Comparison of ENCODE assay signal across 24 cellular contexts in genomic region chrX:47489507-47490275, GRCh38.
"Had no signal": no experiment of that assay in that cellular context is flagged by ENCODE, and none has a peak within 500 bp of the region (broad histone marks: within the 10 kb centered on the region; RNA-seq: fewer than 3 reads in every experiment).

No MANE protein-coding gene starts in this region.

- H3K27me3 Mint-ChIP-seq: naive thymus-derived CD4-positive, alpha-beta T cell had no signal

- DNase-seq: dermis blood vessel endothelial cell; endodermal cell; erythroblast; foreskin keratinocyte; head of caudate nucleus; hypothalamus; kidney glomerular epithelial cell; left lung; mesenchymal stem cell; midbrain; naive thymus-derived CD4-positive, alpha-beta T cell; nephron progenitor cell; spleen; stimulated activated CD4-positive, alpha-beta T cell treated with anti-CD3 and anti-CD28 coated beads, Interleukin-15, amount 100 ng/mL, for 24 hours; stimulated activated CD4-positive, alpha-beta T cell treated with anti-CD3 and anti-CD28 coated beads, Interleukin-1b, Interleukin-23, amount 100 ng/mL, for 48 hours; stimulated activated CD4-positive, alpha-beta T cell treated with anti-CD3 and anti-CD28 coated beads, Interleukin-4, amount 100 ng/mL, for 4 hours; stimulated activated naive CD4-positive, alpha-beta T cell; stomach; substantia nigra; transverse colon had no signal

- H3K4me3 Mint-ChIP-seq: endodermal cell; naive thymus-derived CD4-positive, alpha-beta T cell; nephron progenitor cell had no signal

- H3K27me3 ChIP-seq: cardiac muscle cell, colonic mucosa, foreskin keratinocyte, left lung, spleen, stomach, transverse colon had no signal

- H3K27ac Mint-ChIP-seq: endodermal cell, nephron progenitor cell had no signal

- H3K4me1 ChIP-seq: colonic mucosa, foreskin keratinocyte had no signal

- H3K9me3 ChIP-seq: colonic mucosa, left lung, thoracic aorta, transverse colon had no signal

- H3K27ac ChIP-seq: cardiac muscle cell, colonic mucosa, foreskin keratinocyte, left lung, spleen, stomach, thoracic aorta, transverse colon had no signal

- H3K4me3 ChIP-seq: cardiac muscle cell, colonic mucosa, left lung, lung, spleen, stomach, thoracic aorta, transverse colon had no signal

- ATAC-seq: foreskin keratinocyte; left lung; naive thymus-derived CD4-positive, alpha-beta T cell had no signal

- H3K36me3 ChIP-seq: cardiac muscle cell, colonic mucosa, left lung, spleen, stomach, thoracic aorta, transverse colon had no signal
